13 cellular contexts compared by ENCODE assay signal in the genomic region with DNA sequence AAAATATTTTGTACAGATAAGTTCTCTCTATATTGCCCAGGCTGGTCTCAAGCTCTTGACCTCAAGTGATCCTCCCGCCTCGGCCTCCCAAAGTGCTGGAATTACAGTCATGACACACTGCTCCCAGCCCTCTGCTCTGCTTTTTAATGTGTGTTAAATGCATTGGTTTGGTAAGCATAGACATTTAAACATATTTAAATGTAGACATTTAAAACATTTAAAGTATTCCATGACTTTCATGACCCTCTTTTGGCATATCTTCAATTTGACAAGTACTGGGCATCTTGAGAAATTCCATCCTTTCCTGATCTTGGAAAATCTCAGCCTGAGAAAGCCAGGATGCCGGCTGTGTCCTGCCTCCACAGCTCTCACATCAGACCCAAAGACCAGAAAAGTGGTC. TPM values are rescaled to one million over a fixed set of nuclear protein-coding genes. Genes with fewer than 3 reads are reported as not detected.
DNase-seq lines count a peak whose midpoint lies in the region; ATAC-seq, FAIRE-seq and TF ChIP-seq lines count a peak whose summit lies in the region.
"Had no signal": no experiment of that assay in that cellular context is flagged by ENCODE, and none has a peak within 500 bp of the region (broad histone marks: within the 10 kb centered on the region; RNA-seq: fewer than 3 reads in every experiment).

No MANE protein-coding gene starts in this region.

- H3K4me1 Mint-ChIP-seq in natural killer cell treated with Interleukin-12 subunit alpha and Interleukin-12 subunit beta and Interleukin-15 and Interleukin-18, amount 100 ng/mL, for 72 hours (ENCODE audit: low read depth in 2 of 2): peaks cover 11 to 21% of the 10 kb centered on the region in 2 donors
- H3K4me1 Mint-ChIP-seq in activated CD4-positive, alpha-beta memory T cell treated with anti-CD3 and anti-CD28 coated beads for 36 hours (ENCODE audit: low read depth): peaks cover 30% of the 10 kb centered on the region

- no peaks in the 10 kb centered on the region for H3K36me3 ChIP-seq in OCI-LY7 (ENCODE audit: insufficient read depth, low read length)
- H3K36me3 ChIP-seq: BLaER1 had no signal

- no peak overlapping the region for H3K27ac ChIP-seq in OCI-LY7 (ENCODE audit: low read depth, low read length, poor library complexity, severe bottlenecking)
- H3K27ac ChIP-seq: A549, BLaER1 had no signal

- no peak overlapping the region for H3K4me2 ChIP-seq in OCI-LY7 (ENCODE audit: low read length)
- H3K4me2 ChIP-seq: A549, BLaER1 had no signal

- intact Hi-C loops in OCI-LY7 (cut with micrococcal nuclease; ENCODE audit: unreplicated experiment): no loop called here
- intact Hi-C loops in activated CD4-positive, alpha-beta memory T cell treated with anti-CD3 and anti-CD28 coated beads for 36 hours (cut with micrococcal nuclease): no loop called here

- DNase-seq in EL (peak; percentile 21), OCI-LY7 (ENCODE audit: low spot score) (no peak), mesenteric fat pad (ENCODE audit: low spot score) (no peak), frontal cortex (ENCODE audit: low spot score in 2 of 2) (no peak)
- DNase-seq in natural killer cell treated with Interleukin-12 subunit alpha and Interleukin-12 subunit beta and Interleukin-15 and Interleukin-18, amount 100 ng/mL, for 72 hours (ENCODE audit: low spot score): no peak
- no peak for DNase-seq in activated CD4-positive, alpha-beta memory T cell treated with anti-CD3 and anti-CD28 coated beads for 36 hours
- DNase-seq: AML-193, GOT3, H9 had no signal

- POLR2A ChIA-PET in OCI-LY7 (lab: Charles Lee): interaction anchor here (0.8 to 1.2 kb wide), 3 partner anchors 15 to 314 kb away, joined by 3 to 4 read pairs (median 3); no protein-coding TSS in a partner anchor
- POLR2A ChIA-PET in activated CD4-positive, alpha-beta memory T cell treated with anti-CD3 and anti-CD28 coated beads for 36 hours (lab: Charles Lee): no interaction called here

- no peaks in the 10 kb centered on the region for H3K9me3 Mint-ChIP-seq in natural killer cell treated with Interleukin-12 subunit alpha and Interleukin-12 subunit beta and Interleukin-15 and Interleukin-18, amount 100 ng/mL, for 72 hours
- peaks cover 3% of the 10 kb centered on the region for H3K9me3 Mint-ChIP-seq in activated CD4-positive, alpha-beta memory T cell treated with anti-CD3 and anti-CD28 coated beads for 36 hours

- no peaks in the 10 kb centered on the region for H3K36me3 Mint-ChIP-seq in natural killer cell treated with Interleukin-12 subunit alpha and Interleukin-12 subunit beta and Interleukin-15 and Interleukin-18, amount 100 ng/mL, for 72 hours
- H3K36me3 Mint-ChIP-seq in activated CD4-positive, alpha-beta memory T cell treated with anti-CD3 and anti-CD28 coated beads for 36 hours: no peaks in the 10 kb centered on the region

- no peaks in the 10 kb centered on the region for H4K20me1 ChIP-seq in OCI-LY7 (ENCODE audit: insufficient read depth, low read length)
- H4K20me1 ChIP-seq: BLaER1 had no signal

- ATAC-seq in natural killer cell treated with Interleukin-12 subunit alpha and Interleukin-12 subunit beta and Interleukin-15 and Interleukin-18, amount 100 ng/mL, for 72 hours: no peak
- ATAC-seq: A549 had no signal

- no peaks in the 10 kb centered on the region; the same call in 1 of the 2 replicates for H3K9me3 ChIP-seq in OCI-LY7 (ENCODE audit: low read length)

- H3K4me1 ChIP-seq in OCI-LY7 (ENCODE audit: insufficient read depth, low read length, poor library complexity, severe bottlenecking): peaks cover 17% of the 10 kb centered on the region

- BruUV-seq in OCI-LY7 (replicated peaks; lab: Mats Ljungman, UMichigan): no TSS peak

- no peaks in the 10 kb centered on the region for H3K9me2 ChIP-seq in OCI-LY7 (ENCODE audit: insufficient read depth, low read length)

- CTCF ChIA-PET in OCI-LY7 (lab: Charles Lee; ENCODE audit: unreplicated experiment): no interaction called here
- CTCF ChIA-PET in activated CD4-positive, alpha-beta memory T cell treated with anti-CD3 and anti-CD28 coated beads for 36 hours (lab: Charles Lee): interaction anchor here (1.0 to 1.8 kb wide), 2 partner anchors 29 to 59 kb away, joined by 3 to 10 read pairs; partner anchors contain the start of gene TYSND1

- H2AFZ ChIP-seq in OCI-LY7 (ENCODE audit: low read length): peak overlapping the region; percentile 100; the same call in 1 of the 2 replicates

- no peak overlapping the region for H3K4me3 ChIP-seq in OCI-LY7 (ENCODE audit: low read depth, low read length, poor library complexity, severe bottlenecking)
- H3K4me3 ChIP-seq: A549, BLaER1 had no signal

- FAIRE-seq in frontal cortex (lab: Jason Lieb, UNC): no peak
- FAIRE-seq: A549, G401.6, GM12891 had no signal

- H3K4me3 Mint-ChIP-seq in natural killer cell treated with Interleukin-12 subunit alpha and Interleukin-12 subunit beta and Interleukin-15 and Interleukin-18, amount 100 ng/mL, for 72 hours: no peak overlapping the region
- no peak overlapping the region for H3K4me3 Mint-ChIP-seq in activated CD4-positive, alpha-beta memory T cell treated with anti-CD3 and anti-CD28 coated beads for 36 hours
- H3K4me3 Mint-ChIP-seq: H9 had no signal

- peaks cover 5% of the 10 kb centered on the region; the same call in 1 of the 2 replicates for H3K79me2 ChIP-seq in OCI-LY7 (ENCODE audit: insufficient read depth, low read depth, low read length)

- H3K27me3 Mint-ChIP-seq in natural killer cell treated with Interleukin-12 subunit alpha and Interleukin-12 subunit beta and Interleukin-15 and Interleukin-18, amount 100 ng/mL, for 72 hours: peaks cover 7 to 9% of the 10 kb centered on the region in 2 donors
- no peaks in the 10 kb centered on the region for H3K27me3 Mint-ChIP-seq in activated CD4-positive, alpha-beta memory T cell treated with anti-CD3 and anti-CD28 coated beads for 36 hours

- no peak for TF ChIP-seq CTCF in OCI-LY7 (conservative IDR thresholded peaks at IDR 0.05; ENCODE audit: low read length)

- H3K27ac Mint-ChIP-seq in natural killer cell treated with Interleukin-12 subunit alpha and Interleukin-12 subunit beta and Interleukin-15 and Interleukin-18, amount 100 ng/mL, for 72 hours: peak overlapping the region; percentile 77 to 83
- H3K27ac Mint-ChIP-seq in activated CD4-positive, alpha-beta memory T cell treated with anti-CD3 and anti-CD28 coated beads for 36 hours: no peak overlapping the region
- H3K27ac Mint-ChIP-seq: H9 had no signal

RNA-seq across cellular contexts. Expression of gene SAR1A, which starts 5.2 kb away (rescaled TPM):
- total RNA-seq in OCI-LY7 (2014; rRNA removed; shearing (Covaris generic)): 39.4 and 39.5 TPM in 2 replicates
- total RNA-seq in OCI-LY7 (2022) (71.0 and 81.4 TPM in 2 replicates), mesenteric fat pad (293 TPM), frontal cortex (233 TPM)
- total RNA-seq in natural killer cell treated with Interleukin-12 subunit alpha and Interleukin-12 subunit beta and Interleukin-15 and Interleukin-18, amount 100 ng/mL, for 72 hours: 100 to 1,000 TPM; 103 to 131 TPM
- total RNA-seq in activated CD4-positive, alpha-beta memory T cell treated with anti-CD3 and anti-CD28 coated beads for 36 hours: 10 to 100 TPM; 91.9 to 94.8 TPM

RNA-seq across cellular contexts. Expression of gene TYSND1, which starts 29.0 kb away (rescaled TPM):
- 32.5 and 33.4 TPM in 2 replicates for total RNA-seq in OCI-LY7 (2014; rRNA removed; shearing (Covaris generic))
- total RNA-seq in OCI-LY7 (2022): 47.3 and 48.1 TPM in 2 replicates
- total RNA-seq in natural killer cell treated with Interleukin-12 subunit alpha and Interleukin-12 subunit beta and Interleukin-15 and Interleukin-18, amount 100 ng/mL, for 72 hours: 10 to 100 TPM in 1 of 2 donors, 1 to 10 TPM in 1; 8.0 to 13.3 TPM
- total RNA-seq in mesenteric fat pad: 22.2 TPM
- 5.3 TPM for total RNA-seq in frontal cortex
- 10 to 100 TPM; 10.9 to 12.1 TPM for total RNA-seq in activated CD4-positive, alpha-beta memory T cell treated with anti-CD3 and anti-CD28 coated beads for 36 hours

RNA-seq across cellular contexts. Expression of gene AIFM2, which starts 42.9 kb away (rescaled TPM):
- 1.1 and 1.7 TPM in 2 replicates for total RNA-seq in OCI-LY7 (2014; rRNA removed; shearing (Covaris generic))
- total RNA-seq in OCI-LY7 (2022) (2.4 and 2.6 TPM in 2 replicates), mesenteric fat pad (135 TPM), frontal cortex (4.9 TPM)
- total RNA-seq in natural killer cell treated with Interleukin-12 subunit alpha and Interleukin-12 subunit beta and Interleukin-15 and Interleukin-18, amount 100 ng/mL, for 72 hours: 10 to 100 TPM; 13.0 to 19.9 TPM
- total RNA-seq in activated CD4-positive, alpha-beta memory T cell treated with anti-CD3 and anti-CD28 coated beads for 36 hours: 1 to 10 TPM; 5.3 to 7.1 TPM

RNA-seq across cellular contexts. Expression of gene PPA1, which starts 57.7 kb away (rescaled TPM):
- 215 and 221 TPM in 2 replicates for total RNA-seq in OCI-LY7 (2014; rRNA removed; shearing (Covaris generic))
- total RNA-seq in OCI-LY7 (2022): 223 and 231 TPM in 2 replicates
- 100 to 1,000 TPM; 263 to 285 TPM for total RNA-seq in natural killer cell treated with Interleukin-12 subunit alpha and Interleukin-12 subunit beta and Interleukin-15 and Interleukin-18, amount 100 ng/mL, for 72 hours
- 338 TPM for total RNA-seq in mesenteric fat pad
- total RNA-seq in frontal cortex: 351 TPM
- 100 to 1,000 TPM; 359 to 368 TPM for total RNA-seq in activated CD4-positive, alpha-beta memory T cell treated with anti-CD3 and anti-CD28 coated beads for 36 hours
